ENCODE assay signal across 8 cellular contexts in the genomic region with DNA sequence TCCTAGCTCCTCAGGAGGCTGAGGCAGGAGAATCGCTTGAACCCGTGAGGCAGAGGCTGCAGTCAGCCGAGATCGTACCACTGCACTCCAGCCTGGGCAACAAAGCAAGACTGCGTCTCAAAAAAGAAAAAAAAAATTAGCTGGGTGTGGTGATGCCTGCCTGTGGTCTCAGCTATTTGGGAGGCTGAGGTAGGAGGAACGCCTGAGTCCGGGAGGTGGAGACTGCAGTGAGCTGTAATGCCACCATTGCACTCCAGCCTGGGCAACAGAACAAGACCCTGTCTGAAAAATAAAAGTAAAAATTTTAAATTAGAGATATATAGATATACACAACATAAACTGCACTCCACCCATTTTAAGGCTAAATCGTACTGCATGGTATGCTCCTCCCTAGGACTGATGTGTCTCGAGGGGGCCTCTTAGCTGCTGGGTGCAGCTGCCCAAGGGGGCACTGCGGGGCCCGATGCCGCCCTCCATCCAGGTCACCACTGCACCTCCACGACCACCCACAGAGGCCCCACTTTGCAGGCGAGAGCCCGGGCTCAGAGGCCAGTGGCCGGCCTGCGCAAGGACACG. TPM values are rescaled to one million over a fixed set of nuclear protein-coding genes. Genes with fewer than 3 reads are reported as not detected.
DNase-seq lines count a peak whose midpoint lies in the region; ATAC-seq and TF ChIP-seq lines count a peak whose summit lies in the region.

No MANE protein-coding gene starts in this region.

- ATAC-seq in GM19397 (IDR thresholded peaks at IDR 0.05; ENCODE audit: unreplicated experiment) = no peak

- H3K27me3 ChIP-seq in OCI-LY3 (ENCODE audit: low read depth, low read length) (no peaks in the 10 kb centered on the region), prostate gland (replicated peaks; ENCODE audit: insufficient read depth) (no peaks in the 10 kb centered on the region)

- H3K27ac ChIP-seq in OCI-LY3 (ENCODE audit: low read length) (no peak overlapping the region), prostate gland (peak overlapping the region; percentile 66 to 78)

- no peak for TF ChIP-seq POLR2A in prostate gland (IDR thresholded peaks at IDR 0.05)

- H4K20me1 ChIP-seq in OCI-LY3 (ENCODE audit: insufficient read depth, low read length) = no peaks in the 10 kb centered on the region

- peak overlapping the region; percentile 69 for H3K9ac ChIP-seq in OCI-LY3 (ENCODE audit: low read length)

- H3K36me3 ChIP-seq in OCI-LY3 (replicated peaks; ENCODE audit: low read depth, low read length) (no peaks in the 10 kb centered on the region), prostate gland (no peaks in the 10 kb centered on the region)

- H3K4me2 ChIP-seq in OCI-LY3 (ENCODE audit: low read length) = peak overlapping the region; percentile 71

- H3K4me3 ChIP-seq in OCI-LY3 (ENCODE audit: low read length) (peak overlapping the region; percentile 80), epithelial cell of proximal tubule (ENCODE audit: low read depth, low read length) (peak overlapping the region; percentile 70), prostate gland (peak overlapping the region; percentile 51)

- DNase-seq in NCI-H446 treated with DMSO at 0.1 percent for 48 hours (lab: John Stamatoyannopoulos, UW) = peak; percentile 55
- no peak for DNase-seq in NCI-H446 (lab: John Stamatoyannopoulos, UW)
- DNase-seq in epithelial cell of proximal tubule (ENCODE audit: low read depth) = no peak
- no peak for DNase-seq in prostate gland (ENCODE audit: low spot score)
- DNase-seq in NCI-H748 treated with DMSO at 0.1 percent for 48 hours (lab: John Stamatoyannopoulos, UW) = no peak
- no peak for DNase-seq in NCI-H2081 (lab: John Stamatoyannopoulos, UW)

- no peaks in the 10 kb centered on the region for H3K9me3 ChIP-seq in OCI-LY3 (ENCODE audit: insufficient read depth, low read length)
- no peaks in the 10 kb centered on the region for H3K9me3 ChIP-seq in prostate gland

- H3K79me2 ChIP-seq in OCI-LY3 (ENCODE audit: low read length) = peaks cover 6% of the 10 kb centered on the region

- peak overlapping the region; percentile 91; the same call in 1 of the 2 replicates for H2AFZ ChIP-seq in OCI-LY3 (ENCODE audit: low read depth, low read length)

- intact Hi-C loops in prostate gland (cut with DNase I) = loop anchor here (1.0 kb wide), 1 partner anchor 41 kb away; a partner anchor contains a TSS

- no peak; the same call in 1 of the 2 replicates for TF ChIP-seq CTCF in OCI-LY3 (IDR thresholded peaks at IDR 0.05; ENCODE audit: low read depth, low read length)
- no peak for TF ChIP-seq CTCF in epithelial cell of proximal tubule (conservative IDR thresholded peaks at IDR 0.05; ENCODE audit: low read depth, low read length)
- peak in 1 of 4 experiments; percentile 20 for TF ChIP-seq CTCF in prostate gland (IDR thresholded peaks at IDR 0.05)

- 28% methylated on average over 18 of the region's 18 CpGs for WGBS in prostate gland

- peaks cover 5% of the 10 kb centered on the region; the same call in 1 of the 2 replicates for H3K4me1 ChIP-seq in OCI-LY3 (ENCODE audit: low read length)
- no peaks in the 10 kb centered on the region for H3K4me1 ChIP-seq in prostate gland (replicated peaks)

RNA-seq across cellular contexts. Expression of a gene that starts 40.9 kb away (rescaled TPM):
- total RNA-seq in epithelial cell of proximal tubule = 24.4 and 30.4 TPM in 2 replicates
- total RNA-seq in prostate gland = 10 to 100 TPM; 17.3 to 47.5 TPM
